7 cellular contexts compared by ENCODE assay signal in genomic region chr5:163347671-163348070, GRCh38.
DNase-seq lines count a peak whose midpoint lies in the region; FAIRE-seq and TF ChIP-seq lines count a peak whose summit lies in the region.

No MANE protein-coding gene starts in this region.

- in situ Hi-C loops in G401 (cut with HindIII; ENCODE audit: low sequenced_read_pairs) (no loop called here), astrocyte of the spinal cord (cut with HindIII; ENCODE audit: low sequenced_read_pairs) (no loop called here)

- H3K36me3 ChIP-seq in SK-N-MC (ENCODE audit: insufficient read depth, low read length), result no peaks in the 10 kb centered on the region

- H3K9me3 ChIP-seq in SK-N-MC (ENCODE audit: low read depth, low read length), result no peaks in the 10 kb centered on the region

- DNase-seq in G401 (ENCODE audit: low spot score), result peak; percentile 85
- peak; percentile 75 for DNase-seq in GM20000 (ENCODE audit: low spot score)
- peak; percentile 40 for DNase-seq in HTR-8/SVneo (ENCODE audit: insufficient read length, low spot score)
- DNase-seq in SK-N-MC (ENCODE audit: low read depth, low spot score), result peak; percentile 91
- DNase-seq in astrocyte of the spinal cord (ENCODE audit: low read depth, low spot score), result peak; percentile 72
- DNase-seq in iPS-NIHi11 (ENCODE audit: low spot score), result peak; percentile 62
- peak; percentile 14 to 35 for DNase-seq in stimulated activated CD4-positive, alpha-beta T cell treated with anti-CD3 and anti-CD28 coated beads, Interleukin-15, amount 100 ng/mL, for 48 hours (ENCODE audit: low read depth in 2 of 2)

- no peak for FAIRE-seq in HTR-8/SVneo (lab: Jason Lieb, UNC)

- H3K9ac ChIP-seq in SK-N-MC (ENCODE audit: insufficient read length), result peak overlapping the region; percentile 56

- peak overlapping the region; percentile 71 for H3K27ac ChIP-seq in SK-N-MC

- peak; percentile 71 for TF ChIP-seq CTCF in GM20000 (IDR thresholded peaks at IDR 0.05; ENCODE audit: extremely low read depth, missing control alignments)
- TF ChIP-seq CTCF in astrocyte of the spinal cord (IDR thresholded peaks at IDR 0.05; ENCODE audit: low read depth, low read length), result peak; percentile 78

- H3K4me3 ChIP-seq in SK-N-MC (no peak overlapping the region), astrocyte of the spinal cord (ENCODE audit: low read depth, low read length) (no peak overlapping the region)

Comparison
In these comparisons a context has a peak if more than half of its experiments do, and no peak if none do; other contexts are left out.
1. DNase-seq: peak in every context shown above with its lines; median percentile 91 in SK-N-MC; 85 in G401; 75 in GM20000; 72 in astrocyte of the spinal cord; 62 in iPS-NIHi11; 40 in HTR-8/SVneo; 24 in stimulated activated CD4-positive, alpha-beta T cell treated with anti-CD3 and anti-CD28 coated beads, Interleukin-15, amount 100 ng/mL, for 48 hours.